Comparison of ENCODE assay signal across 1 cellular context in the genomic region with DNA sequence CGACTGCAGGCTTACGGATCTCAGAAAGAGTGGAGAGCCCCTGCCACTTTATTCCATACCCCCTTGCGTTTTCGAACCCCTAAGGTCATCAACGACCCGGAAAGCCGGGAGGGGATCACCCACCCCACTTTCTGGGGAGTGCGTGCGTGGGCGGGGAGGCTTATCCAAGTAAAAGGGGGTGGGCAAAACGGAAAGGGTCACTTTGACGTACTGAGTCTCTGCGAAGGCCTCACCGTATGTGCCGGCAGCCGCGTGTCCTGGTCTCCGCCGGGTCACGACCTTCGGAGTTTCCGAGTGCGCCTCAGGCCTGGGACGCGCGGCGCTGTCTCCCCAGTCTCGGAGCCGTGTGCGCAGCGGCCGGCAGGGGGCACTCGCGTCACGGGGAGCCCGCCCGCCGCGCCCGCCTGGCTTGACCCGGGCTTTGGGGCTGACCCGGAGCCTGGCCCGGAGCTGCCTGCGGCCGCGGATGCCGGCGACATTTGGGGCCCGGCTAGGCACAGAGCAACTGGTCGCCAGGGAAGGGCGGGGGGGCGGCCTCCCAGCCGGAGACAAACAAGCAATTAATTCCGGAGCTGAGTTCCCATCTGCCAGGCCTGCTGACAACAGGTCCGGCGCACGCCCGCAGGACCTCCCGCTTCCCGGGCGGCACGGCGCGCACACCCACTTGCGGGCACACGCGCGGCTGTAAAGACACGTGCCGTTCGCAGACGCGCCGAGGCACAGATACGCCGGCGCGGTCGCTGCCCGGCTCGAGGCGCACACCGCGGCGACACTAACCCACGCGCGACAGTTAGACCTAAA.
TF ChIP-seq lines count a peak whose summit lies in the region.

No MANE protein-coding gene starts in this region.

TF ChIP-seq in GM23338, 12 proteins besides CTCF, POLR2A, EP300 and RAD21:
- TF ChIP-seq, protein P1, sequence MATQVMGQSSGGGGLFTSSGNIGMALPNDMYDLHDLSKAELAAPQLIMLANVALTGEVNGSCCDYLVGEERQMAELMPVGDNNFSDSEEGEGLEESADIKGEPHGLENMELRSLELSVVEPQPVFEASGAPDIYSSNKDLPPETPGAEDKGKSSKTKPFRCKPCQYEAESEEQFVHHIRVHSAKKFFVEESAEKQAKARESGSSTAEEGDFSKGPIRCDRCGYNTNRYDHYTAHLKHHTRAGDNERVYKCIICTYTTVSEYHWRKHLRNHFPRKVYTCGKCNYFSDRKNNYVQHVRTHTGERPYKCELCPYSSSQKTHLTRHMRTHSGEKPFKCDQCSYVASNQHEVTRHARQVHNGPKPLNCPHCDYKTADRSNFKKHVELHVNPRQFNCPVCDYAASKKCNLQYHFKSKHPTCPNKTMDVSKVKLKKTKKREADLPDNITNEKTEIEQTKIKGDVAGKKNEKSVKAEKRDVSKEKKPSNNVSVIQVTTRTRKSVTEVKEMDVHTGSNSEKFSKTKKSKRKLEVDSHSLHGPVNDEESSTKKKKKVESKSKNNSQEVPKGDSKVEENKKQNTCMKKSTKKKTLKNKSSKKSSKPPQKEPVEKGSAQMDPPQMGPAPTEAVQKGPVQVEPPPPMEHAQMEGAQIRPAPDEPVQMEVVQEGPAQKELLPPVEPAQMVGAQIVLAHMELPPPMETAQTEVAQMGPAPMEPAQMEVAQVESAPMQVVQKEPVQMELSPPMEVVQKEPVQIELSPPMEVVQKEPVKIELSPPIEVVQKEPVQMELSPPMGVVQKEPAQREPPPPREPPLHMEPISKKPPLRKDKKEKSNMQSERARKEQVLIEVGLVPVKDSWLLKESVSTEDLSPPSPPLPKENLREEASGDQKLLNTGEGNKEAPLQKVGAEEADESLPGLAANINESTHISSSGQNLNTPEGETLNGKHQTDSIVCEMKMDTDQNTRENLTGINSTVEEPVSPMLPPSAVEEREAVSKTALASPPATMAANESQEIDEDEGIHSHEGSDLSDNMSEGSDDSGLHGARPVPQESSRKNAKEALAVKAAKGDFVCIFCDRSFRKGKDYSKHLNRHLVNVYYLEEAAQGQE (IDR thresholded peaks at IDR 0.05; ENCODE audit: unreplicated experiment): no peak
- TF ChIP-seq ZNF114 (CRISPR knock-in tag; IDR thresholded peaks at IDR 0.05) (no peak), CREB1 (CRISPR knock-in tag; IDR thresholded peaks at IDR 0.05; ENCODE audit: low read depth) (0 out of 2 replicates have a peak, but pooled peaks have one; percentile 40), EZH2 (IDR thresholded peaks at IDR 0.05; ENCODE audit: low read depth, unreplicated experiment) (peak; percentile 9)
- TF ChIP-seq, protein P2, sequence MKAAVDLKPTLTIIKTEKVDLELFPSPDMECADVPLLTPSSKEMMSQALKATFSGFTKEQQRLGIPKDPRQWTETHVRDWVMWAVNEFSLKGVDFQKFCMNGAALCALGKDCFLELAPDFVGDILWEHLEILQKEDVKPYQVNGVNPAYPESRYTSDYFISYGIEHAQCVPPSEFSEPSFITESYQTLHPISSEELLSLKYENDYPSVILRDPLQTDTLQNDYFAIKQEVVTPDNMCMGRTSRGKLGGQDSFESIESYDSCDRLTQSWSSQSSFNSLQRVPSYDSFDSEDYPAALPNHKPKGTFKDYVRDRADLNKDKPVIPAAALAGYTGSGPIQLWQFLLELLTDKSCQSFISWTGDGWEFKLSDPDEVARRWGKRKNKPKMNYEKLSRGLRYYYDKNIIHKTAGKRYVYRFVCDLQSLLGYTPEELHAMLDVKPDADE (IDR thresholded peaks at IDR 0.05): no peak
